15 cellular contexts compared by ENCODE assay signal in the genomic region with DNA sequence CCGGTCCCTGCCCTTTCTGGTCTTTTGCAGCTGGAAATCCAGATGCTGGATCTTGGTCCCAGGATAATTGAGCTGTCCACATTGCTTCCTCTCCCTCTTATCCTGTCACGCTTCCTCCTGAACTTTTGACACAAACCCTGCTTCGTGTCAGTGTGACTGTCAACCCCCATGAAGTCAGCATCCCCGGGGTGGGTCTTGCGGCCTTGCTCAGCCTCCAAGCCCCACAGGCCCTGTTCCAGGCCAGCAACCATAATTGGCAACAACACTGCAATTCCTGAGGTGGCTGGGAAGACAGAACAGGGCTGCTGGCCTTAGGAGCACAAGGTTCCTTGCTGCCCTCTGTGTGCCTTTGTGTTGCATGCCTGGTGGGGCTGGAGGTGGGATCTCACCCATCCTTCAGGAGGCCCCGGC.
"Had no signal": no experiment of that assay in that cellular context is flagged by ENCODE, and none has a peak within 500 bp of the region (broad histone marks: within the 10 kb centered on the region; RNA-seq: fewer than 3 reads in every experiment).

No MANE protein-coding gene starts in this region.

- H3K36me3 ChIP-seq: brain microvascular endothelial cell, esophagus muscularis mucosa, ovary, thyroid gland, uterus had no signal

- ATAC-seq: activated CD4-positive, CD25-positive, alpha-beta regulatory T cell treated with anti-CD3 and anti-CD28 coated beads, Interleukin-2, amount 50 U/mL, for 24 hours; activated T-cell treated with anti-CD3 and anti-CD28 coated beads, Interleukin-2, amount 50 U/mL, for 4 hours; stimulated activated effector memory CD8-positive, alpha-beta T cell treated with anti-CD3 and anti-CD28 coated beads, Interleukin-12 subunit alpha, Interleukin-12 subunit beta, amount 100 ng/mL, for 72 hours had no signal

- H3K4me1 ChIP-seq: thyroid gland, uterus had no signal

- H3K27me3 ChIP-seq: brain microvascular endothelial cell, ovary, thyroid gland, uterus had no signal

- DNase-seq: activated CD4-positive, alpha-beta T cell treated with anti-CD3 and anti-CD28 coated beads, Interleukin-2, amount 50 U/mL, for 4 hours; activated gamma-delta T cell treated with Interleukin-2 at 50 U/mL for 16 hours; activated naive CD8-positive, alpha-beta T cell treated with anti-CD3 and anti-CD28 coated beads for 36 hours; activated T-cell treated with anti-CD3 and anti-CD28 coated beads, Interleukin-2, amount 50 U/mL, for 4 hours; brain microvascular endothelial cell; cerebellar nuclear complex; glutamatergic neuron; mesendoderm; small intestine; thyroid gland; uterus had no signal

- H3K9me3 ChIP-seq: esophagus muscularis mucosa, ovary, thyroid gland, uterus had no signal

- H3K27ac ChIP-seq: brain microvascular endothelial cell, esophagus muscularis mucosa, ovary, thyroid gland, uterus had no signal

- H3K4me3 ChIP-seq: esophagus muscularis mucosa, ovary, thyroid gland, uterus had no signal
